Comparison of ENCODE assay signal across 8 cellular contexts in the genomic region with DNA sequence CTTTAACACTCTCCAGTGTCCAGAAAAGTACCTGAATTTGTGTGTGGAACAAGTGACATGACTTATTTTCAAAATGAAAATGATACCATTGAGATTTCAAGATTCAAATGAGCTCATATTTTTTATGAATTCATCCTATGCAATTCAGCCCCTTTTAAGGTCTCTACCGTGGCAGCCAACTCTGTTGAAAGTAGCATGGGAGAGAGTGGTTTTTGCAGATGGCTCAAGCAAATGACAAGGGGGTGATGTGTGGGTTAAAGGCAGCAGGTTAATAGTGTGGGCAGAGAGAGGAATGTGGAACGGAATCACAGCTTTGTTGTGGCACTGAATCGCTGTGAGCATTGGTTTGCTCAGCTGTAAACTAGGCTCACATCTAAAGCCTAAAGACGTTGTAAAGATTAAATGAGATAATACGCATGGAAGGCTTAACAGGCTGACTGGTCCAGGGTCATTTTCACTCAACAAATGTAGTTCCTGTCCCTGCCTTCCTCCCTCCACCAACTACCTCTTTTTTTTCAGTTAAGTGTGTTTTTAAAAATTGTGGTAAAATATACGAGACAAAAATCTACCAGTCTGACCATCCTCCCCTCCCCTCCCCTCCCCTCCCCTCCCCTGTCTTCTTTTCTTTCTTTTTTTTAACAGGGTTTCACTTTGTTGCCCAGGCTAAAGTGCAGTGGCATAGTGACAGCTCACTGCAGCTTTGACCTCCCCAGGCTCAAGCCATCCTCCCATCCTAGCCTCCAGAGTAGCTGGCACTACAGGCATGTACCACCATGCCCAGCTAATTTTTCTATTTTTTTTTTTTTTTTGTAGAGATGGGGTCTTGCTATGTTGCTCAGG.
DNase-seq lines count a peak whose midpoint lies in the region; ATAC-seq and TF ChIP-seq lines count a peak whose summit lies in the region.

No MANE protein-coding gene starts in this region.

- DNase-seq in activated CD4-positive, alpha-beta T cell treated with anti-CD3 and anti-CD28 coated beads for 24 hours (ENCODE audit: low read depth in 2 of 2): peak; percentile 26 to 33
- no peak for DNase-seq in activated CD4-positive, alpha-beta T cell treated with anti-CD3 and anti-CD28 coated beads, Interleukin-2, amount 50 U/mL, for 1 hour
- peak; percentile 66 for DNase-seq in SKM-1 treated with dmso at 0.1 percent for 144 hours (lab: John Stamatoyannopoulos, UW; ENCODE audit: unreplicated experiment)
- no peak for DNase-seq in esophagus squamous epithelium (lab: John Stamatoyannopoulos, UW)
- DNase-seq in stimulated activated CD4-positive, alpha-beta T cell treated with anti-CD3 and anti-CD28 coated beads, Interleukin-4, amount 100 ng/mL, for 48 hours (ENCODE audit: low read depth in 2 of 2): peak; percentile 28 to 45
- DNase-seq in aorta: no peak
- no peak for DNase-seq in occipital lobe (lab: John Stamatoyannopoulos, UW)

- no peak for TF ChIP-seq CTCF in esophagus squamous epithelium (IDR thresholded peaks at IDR 0.05)

- H3K36me3 ChIP-seq in esophagus squamous epithelium (no peaks in the 10 kb centered on the region), aorta (ENCODE audit: control insufficient read depth in 1 of 2, insufficient read depth in 2 of 2, low read length in 1 of 2) (no peaks in the 10 kb centered on the region)

- intact Hi-C loops in esophagus squamous epithelium (cut with DNase I): no loop called here
- intact Hi-C loops in aorta (cut with DNase I): no loop called here

- H3K4me1 ChIP-seq in esophagus squamous epithelium: peaks cover 6 to 37% (median 14%) of the 10 kb centered on the region in 3 donors
- no peaks in the 10 kb centered on the region for H3K4me1 ChIP-seq in aorta (ENCODE audit: control insufficient read depth in 1 of 2, insufficient read depth in 2 of 2, low read length in 2 of 2)

- 36 to 39% methylated on average over 5 to 6 of the region's 6 CpGs for WGBS in esophagus squamous epithelium, 2 donors
- 55 to 56% methylated on average over 6 of the region's 6 CpGs for WGBS in aorta, 2 donors

- H3K4me3 ChIP-seq in esophagus squamous epithelium: no peak overlapping the region
- H3K4me3 ChIP-seq in aorta (ENCODE audit: low read length in 2 of 2): no peak overlapping the region

- H3K27me3 ChIP-seq in esophagus squamous epithelium (no peaks in the 10 kb centered on the region), aorta (ENCODE audit: control insufficient read depth in 1 of 2, insufficient read depth in 2 of 2, low read length in 1 of 2) (no peaks in the 10 kb centered on the region)

- ATAC-seq in HG03139 (IDR thresholded peaks at IDR 0.05; ENCODE audit: unreplicated experiment) (peak; percentile 46), aorta (ENCODE audit: low FRiP score) (no peak)

- H3K9me3 ChIP-seq in esophagus squamous epithelium: no peaks in the 10 kb centered on the region
- H3K9me3 ChIP-seq in aorta (ENCODE audit: control insufficient read depth, low read length): no peaks in the 10 kb centered on the region

- TF ChIP-seq POLR2A in esophagus squamous epithelium (IDR thresholded peaks at IDR 0.05): no peak

- H3K27ac ChIP-seq in esophagus squamous epithelium (peak overlapping the region in 3 of 4 donors; percentile 34 to 64 (median 40)), aorta (ENCODE audit: low read depth in 1 of 2, low read length in 2 of 2) (no peak overlapping the region)

Comparison
In these comparisons a context has a peak if more than half of its experiments do, and no peak if none do; other contexts are left out.
1. DNase-seq: peak in activated CD4-positive, alpha-beta T cell treated with anti-CD3 and anti-CD28 coated beads for 24 hours (2 of 2), SKM-1 treated with dmso at 0.1 percent for 144 hours (single experiment) and stimulated activated CD4-positive, alpha-beta T cell treated with anti-CD3 and anti-CD28 coated beads, Interleukin-4, amount 100 ng/mL, for 48 hours (2 of 2); none in activated CD4-positive, alpha-beta T cell treated with anti-CD3 and anti-CD28 coated beads, Interleukin-2, amount 50 U/mL, for 1 hour (single experiment), esophagus squamous epithelium (single experiment), aorta (0 of 2) and occipital lobe (single experiment).
2. H3K27ac ChIP-seq: peak in esophagus squamous epithelium (3 of 4); none in aorta (0 of 2).